Comparison of ENCODE assay signal across 28 cellular contexts in the genomic region with DNA sequence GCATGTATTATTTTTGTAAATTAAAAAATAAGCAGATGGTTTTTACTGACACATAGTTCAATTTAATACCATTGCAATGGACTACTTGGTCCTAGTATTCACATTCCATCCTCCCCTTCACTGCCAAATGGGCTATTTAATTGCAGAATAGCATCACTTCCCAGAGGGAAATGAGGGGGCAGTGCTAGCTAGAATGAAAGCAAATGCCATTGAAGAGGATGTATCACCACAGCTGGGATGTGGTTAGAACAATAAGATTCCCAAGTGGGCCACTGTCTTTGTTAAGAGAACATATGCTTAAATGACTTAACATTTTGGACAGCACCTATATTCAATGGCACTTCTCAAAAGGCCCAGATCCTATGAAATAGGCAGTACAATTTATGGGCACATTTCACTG.
DNase-seq lines count a peak whose midpoint lies in the region; ATAC-seq and TF ChIP-seq lines count a peak whose summit lies in the region.
"Had no signal": no experiment of that assay in that cellular context is flagged by ENCODE, and none has a peak within 500 bp of the region (broad histone marks: within the 10 kb centered on the region; RNA-seq: fewer than 3 reads in every experiment).

No MANE protein-coding gene starts in this region.

- H3K4me3 ChIP-seq in left lung, result no peak overlapping the region
- H3K4me3 ChIP-seq: dorsolateral prefrontal cortex, heart right ventricle, neural progenitor cell, testis had no signal

- no peaks in the 10 kb centered on the region for H3K4me1 ChIP-seq in left lung
- H3K4me1 ChIP-seq: foreskin keratinocyte, heart right ventricle, neural progenitor cell, testis had no signal

- DNase-seq in GM04503 (ENCODE audit: low read depth) (peak; percentile 34), amniotic epithelial cell (ENCODE audit: low read depth) (peak; percentile 2), glomerular visceral epithelial cell (ENCODE audit: extremely low spot score) (peak; percentile 1), stromal cell of bone marrow (ENCODE audit: low read depth) (peak; percentile 4), ecto neural progenitor cell (ENCODE audit: low spot score) (no peak), left lung (no peak), NCI-H1105 (lab: John Stamatoyannopoulos, UW) (no peak)
- DNase-seq: activated CD4-positive, alpha-beta T cell treated with anti-CD3 and anti-CD28 coated beads, Interleukin-2, amount 10 ng/mL, durations not matched to agents 24 days and 14 days; activated gamma-delta T cell; activated naive CD8-positive, alpha-beta T cell treated with anti-CD3 and anti-CD28 coated beads, Interleukin-2, amount 10 ng/mL, durations not matched to agents 7 days and 5 days; activated T-cell treated with anti-CD3 and anti-CD28 coated beads, Interleukin-2, amount 50 U/mL, for 24 hours; CD8-positive, alpha-beta memory T cell; cerebellar nuclear complex; dorsolateral prefrontal cortex; foreskin keratinocyte; heart right ventricle; left cardiac atrium; NCI-H187; NCI-H2171; NCI-H510A; posterior cingulate gyrus; stimulated activated naive B cell treated with anti-CD40 and anti-IgM and Interleukin-4, amounts not matched to agents 10 μg/mL and 1 μg/mL and 100 μg/mL, for 72 hours; testis had no signal

- no peak for ATAC-seq in left lung
- ATAC-seq: foreskin keratinocyte; heart right ventricle; left cardiac atrium; sciatic nerve; SK-N-SH treated with all-trans-retinoic acid at 6 μM for 48 hours; stimulated activated naive B cell treated with anti-CD40 and anti-IgM and Interleukin-4, amounts not matched to agents 10 μg/mL and 1 μg/mL and 100 μg/mL, for 72 hours had no signal

- no peak overlapping the region for H3K27ac ChIP-seq in left lung
- H3K27ac ChIP-seq: dorsolateral prefrontal cortex, foreskin keratinocyte, heart right ventricle, KMS-11, neural progenitor cell, testis, VCaP had no signal

- intact Hi-C loops in left lung (cut with DNase I), result no loop called here

- no peaks in the 10 kb centered on the region for H3K27me3 ChIP-seq in left lung
- H3K27me3 ChIP-seq: foreskin keratinocyte, heart right ventricle, neural progenitor cell, testis had no signal

- no peaks in the 10 kb centered on the region for H3K9me3 ChIP-seq in left lung
- H3K9me3 ChIP-seq: heart right ventricle, testis had no signal

- TF ChIP-seq CTCF in left lung (IDR thresholded peaks at IDR 0.05), result no peak

- peaks cover 0 to 5% of the 10 kb centered on the region in 2 donors for H3K36me3 ChIP-seq in left lung
- H3K36me3 ChIP-seq: neural progenitor cell had no signal

Comparison
In these comparisons a context has a peak if more than half of its experiments do, and no peak if none do; other contexts are left out.
1. DNase-seq: peak in GM04503 (single experiment), amniotic epithelial cell (single experiment), glomerular visceral epithelial cell (single experiment) and stromal cell of bone marrow (single experiment); none in ecto neural progenitor cell (single experiment), left lung (0 of 2) and NCI-H1105 (single experiment).